14 cellular contexts compared by ENCODE assay signal in genomic region chr5:160496334-160496733, GRCh38.
DNase-seq lines count a peak whose midpoint lies in the region; ATAC-seq and TF ChIP-seq lines count a peak whose summit lies in the region.
"Had no signal": no experiment of that assay in that cellular context is flagged by ENCODE, and none has a peak within 500 bp of the region (broad histone marks: within the 10 kb centered on the region; RNA-seq: fewer than 3 reads in every experiment).

No MANE protein-coding gene starts in this region.

- H3K9me3 ChIP-seq in mucosa of descending colon (no peaks in the 10 kb centered on the region), ascending aorta (no peaks in the 10 kb centered on the region)
- H3K9me3 ChIP-seq: heart left ventricle, spleen, upper lobe of right lung had no signal

- H3K36me3 ChIP-seq in mucosa of descending colon (ENCODE audit: low read depth) = no peaks in the 10 kb centered on the region
- no peaks in the 10 kb centered on the region for H3K36me3 ChIP-seq in ascending aorta
- H3K36me3 ChIP-seq: heart left ventricle, neural progenitor cell, spleen, upper lobe of right lung had no signal

- H3K27me3 Mint-ChIP-seq in activated CD4-positive, alpha-beta memory T cell treated with anti-CD3 and anti-CD28 coated beads for 36 hours = no peaks in the 10 kb centered on the region

- ATAC-seq in GM18519 (IDR thresholded peaks at IDR 0.05; ENCODE audit: low FRiP score, unreplicated experiment) (peak; percentile 31), GM19351 (IDR thresholded peaks at IDR 0.05; ENCODE audit: unreplicated experiment) (peak; percentile 32), HG02763 (IDR thresholded peaks at IDR 0.05; ENCODE audit: unreplicated experiment) (peak; percentile 48), mucosa of descending colon (no peak)
- ATAC-seq: heart left ventricle, K562, upper lobe of right lung had no signal

- CTCF ChIA-PET in activated CD4-positive, alpha-beta memory T cell treated with anti-CD3 and anti-CD28 coated beads for 36 hours (lab: Charles Lee) = interaction anchor here (2.7 kb wide), 2 partner anchors 11 to 58 kb away, joined by 11 to 17 read pairs; no protein-coding TSS in a partner anchor

- peaks cover 27% of the 10 kb centered on the region for H3K4me1 Mint-ChIP-seq in activated CD4-positive, alpha-beta memory T cell treated with anti-CD3 and anti-CD28 coated beads for 36 hours (ENCODE audit: low read depth)

- H3K27ac ChIP-seq in ascending aorta = no peak overlapping the region
- H3K27ac ChIP-seq: heart left ventricle, neural progenitor cell, spleen, upper lobe of right lung had no signal

- TF ChIP-seq CTCF in mucosa of descending colon (IDR thresholded peaks at IDR 0.05) = no peak
- no peak for TF ChIP-seq CTCF in ascending aorta (IDR thresholded peaks at IDR 0.05)

- H3K36me3 Mint-ChIP-seq in activated CD4-positive, alpha-beta memory T cell treated with anti-CD3 and anti-CD28 coated beads for 36 hours = peaks cover 4% of the 10 kb centered on the region
- H3K36me3 Mint-ChIP-seq: neural progenitor cell had no signal

- H3K27me3 ChIP-seq in ascending aorta = no peaks in the 10 kb centered on the region
- H3K27me3 ChIP-seq: neural progenitor cell, spleen, upper lobe of right lung had no signal

- H3K4me3 ChIP-seq in mucosa of descending colon (no peak overlapping the region), ascending aorta (no peak overlapping the region)
- H3K4me3 ChIP-seq: heart left ventricle, K562, neural progenitor cell, spleen, upper lobe of right lung had no signal

- H3K4me3 Mint-ChIP-seq in activated CD4-positive, alpha-beta memory T cell treated with anti-CD3 and anti-CD28 coated beads for 36 hours = no peak overlapping the region
- H3K4me3 Mint-ChIP-seq: neural progenitor cell had no signal

- DNase-seq in activated CD4-positive, alpha-beta memory T cell treated with anti-CD3 and anti-CD28 coated beads for 36 hours = peak; percentile 50
- DNase-seq in occipital lobe (lab: John Stamatoyannopoulos, UW) (no peak), mucosa of descending colon (no peak), ascending aorta (ENCODE audit: low spot score in 2 of 2) (no peak)
- DNase-seq in NK-92 treated with Interleukin-12 subunit alpha and Interleukin-12 subunit beta, amount 100 ng/mL, for 24 hours (lab: John Stamatoyannopoulos, UW) = no peak
- DNase-seq: COR-L47, heart left ventricle, spleen, upper lobe of right lung had no signal

- intact Hi-C loops in activated CD4-positive, alpha-beta memory T cell treated with anti-CD3 and anti-CD28 coated beads for 36 hours (cut with micrococcal nuclease) = loop anchor here (1.0 to 2.0 kb wide), 5 partner anchors 10 to 74 kb away; no protein-coding TSS in a partner anchor
- intact Hi-C loops in mucosa of descending colon (cut with DNase I, micrococcal nuclease) (no loop called here), ascending aorta (cut with DNase I) (no loop called here)

- H3K9me3 Mint-ChIP-seq in activated CD4-positive, alpha-beta memory T cell treated with anti-CD3 and anti-CD28 coated beads for 36 hours = no peaks in the 10 kb centered on the region
- H3K9me3 Mint-ChIP-seq: neural progenitor cell had no signal

- POLR2A ChIA-PET in activated CD4-positive, alpha-beta memory T cell treated with anti-CD3 and anti-CD28 coated beads for 36 hours (lab: Charles Lee) = no interaction called here

- H3K4me1 ChIP-seq in mucosa of descending colon (ENCODE audit: low read depth) (no peaks in the 10 kb centered on the region), ascending aorta (no peaks in the 10 kb centered on the region)
- H3K4me1 ChIP-seq: spleen, upper lobe of right lung had no signal

- peak overlapping the region; percentile 64 for H3K27ac Mint-ChIP-seq in activated CD4-positive, alpha-beta memory T cell treated with anti-CD3 and anti-CD28 coated beads for 36 hours
- H3K27ac Mint-ChIP-seq: neural progenitor cell had no signal
